Comparison of ENCODE assay signal across 31 cellular contexts in genomic region chr19:51433092-51433491, GRCh38. TPM values are rescaled to one million over a fixed set of nuclear protein-coding genes. Genes with fewer than 3 reads are reported as not detected.
"Had no signal": no experiment of that assay in that cellular context is flagged by ENCODE, and none has a peak within 500 bp of the region (broad histone marks: within the 10 kb centered on the region; RNA-seq: fewer than 3 reads in every experiment).

No MANE protein-coding gene starts in this region.

- H3K36me3 Mint-ChIP-seq: memory B cell; natural killer cell; stimulated activated effector memory CD8-positive, alpha-beta T cell treated with anti-CD3 and anti-CD28 coated beads, Interleukin-12 subunit alpha, Interleukin-12 subunit beta, amount 100 ng/mL, for 72 hours had no signal

- H3K4me3 Mint-ChIP-seq: effector memory CD8-positive, alpha-beta T cell; memory B cell; natural killer cell; stimulated activated effector memory CD8-positive, alpha-beta T cell treated with anti-CD3 and anti-CD28 coated beads, Interleukin-12 subunit alpha, Interleukin-12 subunit beta, amount 100 ng/mL, for 72 hours had no signal

- DNase-seq: effector memory CD8-positive, alpha-beta T cell; erythroblast; esophagus squamous epithelium; foreskin melanocyte; glutamatergic neuron; heart right ventricle; hippocampal formation; natural killer cell; occipital lobe; ovary; psoas muscle; right cardiac atrium; sigmoid colon; stimulated activated CD4-positive, alpha-beta T cell treated with anti-CD3 and anti-CD28 coated beads, Interleukin-2, amount 100 ng/mL, for 24 hours; stimulated activated CD4-positive, alpha-beta T cell treated with anti-CD3 and anti-CD28 coated beads, Interleukin-4, amount 100 ng/mL, for 24 hours; stimulated activated naive CD4-positive, alpha-beta T cell treated with Interleukin-2 at 50 U/mL for 16 hours; stomach; thyroid gland had no signal

- H3K9me3 Mint-ChIP-seq: effector memory CD8-positive, alpha-beta T cell; memory B cell; natural killer cell; stimulated activated effector memory CD8-positive, alpha-beta T cell treated with anti-CD3 and anti-CD28 coated beads, Interleukin-12 subunit alpha, Interleukin-12 subunit beta, amount 100 ng/mL, for 72 hours had no signal

- ATAC-seq: effector memory CD8-positive, alpha-beta T cell; heart right ventricle; left lobe of liver; natural killer cell; psoas muscle; right cardiac atrium; stimulated activated effector memory CD8-positive, alpha-beta T cell treated with anti-CD3 and anti-CD28 coated beads, Interleukin-12 subunit alpha, Interleukin-12 subunit beta, amount 100 ng/mL, for 72 hours had no signal

- H3K27ac Mint-ChIP-seq: effector memory CD8-positive, alpha-beta T cell; memory B cell; natural killer cell; stimulated activated effector memory CD8-positive, alpha-beta T cell treated with anti-CD3 and anti-CD28 coated beads, Interleukin-12 subunit alpha, Interleukin-12 subunit beta, amount 100 ng/mL, for 72 hours had no signal

RNA-seq across cellular contexts. Expression of gene SIGLEC10, which starts 15.7 kb away (rescaled TPM):
- total RNA-seq: dermis microvascular lymphatic vessel endothelial cell, renal cortical epithelial cell had no signal

RNA-seq across cellular contexts. Expression of gene SIGLEC8, which starts 25.2 kb away (rescaled TPM):
- total RNA-seq: dermis microvascular lymphatic vessel endothelial cell, mononuclear cell, natural killer cell, renal cortical epithelial cell, right cardiac atrium, vagina had no signal

RNA-seq across cellular contexts. Expression of gene C19orf84, which starts 42.7 kb away (rescaled TPM):
- total RNA-seq: dermis microvascular lymphatic vessel endothelial cell, esophagus squamous epithelium, heart right ventricle, left lobe of liver, occipital lobe, ovary, psoas muscle, renal cortical epithelial cell, right cardiac atrium, sigmoid colon, skeletal muscle tissue, stomach, subcutaneous adipose tissue, temporal lobe, ureter, vagina had no signal

RNA-seq across cellular contexts. Expression of gene CEACAM18, which starts 45.2 kb away (rescaled TPM):
- total RNA-seq: dermis microvascular lymphatic vessel endothelial cell, esophagus squamous epithelium, heart right ventricle, left lobe of liver, liver, lung, mononuclear cell, natural killer cell, occipital lobe, ovary, psoas muscle, renal cortical epithelial cell, right cardiac atrium, sigmoid colon, skeletal muscle tissue, stomach, subcutaneous adipose tissue, temporal lobe, thyroid gland, ureter, vagina had no signal

RNA-seq across cellular contexts. Expression of gene LIM2, which starts 45.3 kb away (rescaled TPM):
- total RNA-seq: dermis microvascular lymphatic vessel endothelial cell, esophagus squamous epithelium, heart right ventricle, left lobe of liver, liver, lung, occipital lobe, ovary, psoas muscle, renal cortical epithelial cell, right cardiac atrium, sigmoid colon, skeletal muscle tissue, stomach, subcutaneous adipose tissue, temporal lobe, thyroid gland, ureter, vagina had no signal
